ENCODE assay signal across 8 cellular contexts in the genomic region with DNA sequence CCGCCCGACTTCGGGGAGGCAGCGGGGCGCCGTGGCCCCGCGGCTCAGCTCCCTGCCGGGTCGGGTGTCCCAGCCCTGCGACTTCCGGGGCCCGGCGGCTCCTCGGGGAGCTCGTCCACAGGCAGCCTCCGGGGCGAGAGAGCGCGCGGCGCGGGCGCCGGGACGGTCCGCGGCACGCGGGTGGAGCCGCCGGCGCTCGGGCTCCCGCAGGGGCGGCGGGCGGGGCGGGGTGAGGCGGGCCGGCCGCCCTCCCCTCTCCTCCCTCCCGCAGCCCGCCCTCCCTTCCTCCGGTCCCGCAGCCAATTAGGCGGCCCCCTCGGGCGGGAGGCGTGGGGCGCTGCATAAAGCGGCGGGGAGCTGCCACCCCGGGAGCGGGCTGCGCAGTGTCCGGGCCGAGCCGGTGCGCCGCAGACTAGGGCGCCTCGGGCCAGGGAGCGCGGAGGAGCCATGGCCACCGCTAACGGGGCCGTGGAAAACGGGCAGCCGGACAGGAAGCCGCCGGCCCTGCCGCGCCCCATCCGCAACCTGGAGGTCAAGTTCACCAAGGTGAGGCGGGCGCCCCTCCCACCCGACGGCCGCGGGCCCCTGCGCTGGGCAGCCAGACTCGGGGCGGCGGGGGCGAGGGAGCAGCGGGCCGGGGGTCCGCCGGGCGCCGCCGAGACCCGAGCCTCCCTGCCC. TPM values are rescaled to one million over a fixed set of nuclear protein-coding genes. Genes with fewer than 3 reads are reported as not detected.
DNase-seq lines count a peak whose midpoint lies in the region; ATAC-seq and TF ChIP-seq lines count a peak whose summit lies in the region.

A gene (plus strand): TSS at position 371 of the 678 bp plus-strand sequence. CDS start 77 bp downstream, at position 448.

- peaks cover 5 to 8% of the 10 kb centered on the region in 2 donors for H3K4me1 ChIP-seq in esophagus (ENCODE audit: control insufficient read depth in 2 of 2, insufficient read depth in 2 of 2, low read length in 1 of 2)

- H3K27me3 Mint-ChIP-seq in CD14-positive monocyte (ENCODE audit: low read depth in 3 of 3) (peaks cover 70 to 91% (median 77%) of the 10 kb centered on the region in 3 donors), T-helper 17 cell (peaks cover 79% of the 10 kb centered on the region), nephron (ENCODE audit: low read depth) (peaks cover 90% of the 10 kb centered on the region)

- TF ChIP-seq CTCF in CD14-positive monocyte (IDR thresholded peaks at IDR 0.05): no peak
- TF ChIP-seq CTCF in nephron (IDR thresholded peaks at IDR 0.05; ENCODE audit: unreplicated experiment in 3 of 3): no peak

- DNase-seq in CD14-positive monocyte (ENCODE audit: low spot score) (no peak), T-helper 17 cell (no peak), NCI-H146 treated with DMSO at 0.1 percent for 48 hours (lab: John Stamatoyannopoulos, UW; ENCODE audit: unreplicated experiment) (no peak), globus pallidus (ENCODE audit: low spot score) (no peak)

- H3K4me3 ChIP-seq in esophagus (ENCODE audit: low read depth in 1 of 2, low read length in 2 of 2): peak within 1 kb of the TSS; percentile 53 to 59

- H3K27ac ChIP-seq in esophagus (ENCODE audit: low read depth in 2 of 2, low read length in 1 of 2): no peak within 1 kb of the TSS

- peak; percentile 49 for ATAC-seq in GM21526 (IDR thresholded peaks at IDR 0.05; ENCODE audit: low FRiP score, unreplicated experiment)
- ATAC-seq in T-helper 17 cell: peak; percentile 37
- no peak for ATAC-seq in HG03460 (IDR thresholded peaks at IDR 0.05; ENCODE audit: unreplicated experiment)

- peaks cover 8% of the 10 kb centered on the region for H3K4me1 Mint-ChIP-seq in CD14-positive monocyte
- peaks cover 4% of the 10 kb centered on the region for H3K4me1 Mint-ChIP-seq in T-helper 17 cell
- peaks cover 4% of the 10 kb centered on the region for H3K4me1 Mint-ChIP-seq in nephron

- peak within 1 kb of the TSS; percentile 59 to 86 for H3K4me3 Mint-ChIP-seq in CD14-positive monocyte
- H3K4me3 Mint-ChIP-seq in T-helper 17 cell: peak within 1 kb of the TSS; percentile 77
- H3K4me3 Mint-ChIP-seq in nephron: peak within 1 kb of the TSS; percentile 80 to 87 (median 83)

- peaks cover 0 to 9% (median 3%) of the 10 kb centered on the region in 7 donors for H3K9me3 Mint-ChIP-seq in CD14-positive monocyte
- no peaks in the 10 kb centered on the region for H3K9me3 Mint-ChIP-seq in nephron

- 1% methylated on average over 72 to 94 of the region's 94 CpGs for WGBS in esophagus, 2 donors

- no peaks in the 10 kb centered on the region for H3K36me3 ChIP-seq in esophagus (ENCODE audit: control insufficient read depth in 2 of 2, insufficient read depth in 2 of 2, low read length in 1 of 2)

- H3K36me3 Mint-ChIP-seq in CD14-positive monocyte: no peaks in the 10 kb centered on the region
- H3K36me3 Mint-ChIP-seq in T-helper 17 cell (ENCODE audit: low read depth): peaks cover 4% of the 10 kb centered on the region
- H3K36me3 Mint-ChIP-seq in nephron (ENCODE audit: low read depth): no peaks in the 10 kb centered on the region

- H3K27me3 ChIP-seq in esophagus (ENCODE audit: control insufficient read depth in 1 of 2, insufficient read depth in 2 of 2, low read length in 2 of 2): no peaks in the 10 kb centered on the region

- H3K27ac Mint-ChIP-seq in CD14-positive monocyte: no peak within 1 kb of the TSS
- no peak within 1 kb of the TSS for H3K27ac Mint-ChIP-seq in T-helper 17 cell
- H3K27ac Mint-ChIP-seq in nephron: no peak within 1 kb of the TSS

- intact Hi-C loops in CD14-positive monocyte (cut with micrococcal nuclease): no loop called here

- H3K9me3 ChIP-seq in T-helper 17 cell (ENCODE audit: control insufficient read depth, low read length, poor library complexity, severe bottlenecking): no peaks in the 10 kb centered on the region
- no peaks in the 10 kb centered on the region for H3K9me3 ChIP-seq in esophagus (ENCODE audit: control insufficient read depth in 2 of 2, insufficient read depth in 1 of 2, low read depth in 1 of 2, low read length in 1 of 2)

RNA-seq across cellular contexts. Expression of the gene that starts here (rescaled TPM):
- polyA plus RNA-seq in CD14-positive monocyte (not detected), esophagus (10 to 100 TPM in 1 of 2 donors, 1 to 10 TPM in 1; 9.3 to 32.8 TPM)
- not detected for total RNA-seq in T-helper 17 cell

Comparison
In these comparisons a context has a peak if more than half of its experiments do, and no peak if none do; other contexts are left out.
1. RNA of the gene that starts here (polyA plus RNA-seq): 9.3 to 32.8 TPM in esophagus; not detected in CD14-positive monocyte; every median in the first group is over 10 times any median in the second.
2. Peak in ATAC-seq in T-helper 17 cell; RNA of the gene not detected or under 1 TPM.
3. Peak in every context shown above with its lines, with median percentiles within 50 percentile points of each other: H3K4me3 Mint-ChIP-seq.